Comparison of ENCODE assay signal across 10 cellular contexts in the genomic region with DNA sequence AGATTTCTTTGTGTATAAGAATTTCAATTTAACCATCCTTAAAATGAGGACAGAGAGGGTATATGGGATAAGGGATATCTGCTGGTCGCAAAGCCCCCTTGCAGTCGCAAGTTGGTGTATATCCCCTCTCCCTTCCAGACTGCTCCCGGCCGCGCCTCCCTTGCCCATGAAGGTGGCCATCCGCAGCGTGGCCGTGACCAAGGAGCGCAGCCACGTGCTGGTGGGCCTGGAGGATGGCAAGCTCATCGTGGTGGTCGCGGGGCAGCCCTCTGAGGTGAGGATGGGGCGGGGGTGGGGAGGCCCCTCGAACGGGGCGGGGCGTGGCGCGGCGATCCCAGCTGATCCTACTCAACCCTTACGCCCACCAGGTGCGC. TPM values are rescaled to one million over a fixed set of nuclear protein-coding genes. Genes with fewer than 3 reads are reported as not detected.
A peak's percentile ranks its signal among the peaks of the same experiment; 100 is the strongest.
DNase-seq lines count a peak whose midpoint lies in the region; ATAC-seq, FAIRE-seq and TF ChIP-seq lines count a peak whose summit lies in the region.
"Had no signal": no experiment of that assay in that cellular context is flagged by ENCODE, and none has a peak within 500 bp of the region (broad histone marks: within the 10 kb centered on the region; RNA-seq: fewer than 3 reads in every experiment).

No MANE protein-coding gene starts in this region.

- H3K4me1 ChIP-seq in esophagus (ENCODE audit: control insufficient read depth in 2 of 2, insufficient read depth in 2 of 2, low read length in 1 of 2) = peaks cover 0 to 11% of the 10 kb centered on the region in 2 donors
- H3K4me1 ChIP-seq in neural progenitor cell = peaks cover 3% of the 10 kb centered on the region

- H3K36me3 Mint-ChIP-seq in IgD-negative memory B cell (no peaks in the 10 kb centered on the region), neural progenitor cell (peaks cover 3% of the 10 kb centered on the region)

- no peak for TF ChIP-seq POLR2A in H54 (IDR thresholded peaks at IDR 0.05; ENCODE audit: low read depth, low read length)

- H3K36me3 ChIP-seq in esophagus (ENCODE audit: control insufficient read depth in 2 of 2, insufficient read depth in 2 of 2, low read length in 1 of 2) = peaks cover 0 to 55% of the 10 kb centered on the region in 2 donors
- no peaks in the 10 kb centered on the region for H3K36me3 ChIP-seq in neural progenitor cell

- TF ChIP-seq CTCF in AG04450 (IDR thresholded peaks at IDR 0.05; ENCODE audit: low read depth, low read length) (no peak), neural progenitor cell (IDR thresholded peaks at IDR 0.05) (no peak)

- H3K27ac ChIP-seq in AG04450 (ENCODE audit: low read depth, low read length) = no peak overlapping the region
- peak overlapping the region; percentile 2 to 34 for H3K27ac ChIP-seq in esophagus (ENCODE audit: low read depth in 2 of 2, low read length in 1 of 2)
- no peak overlapping the region for H3K27ac ChIP-seq in neural progenitor cell

- no peaks in the 10 kb centered on the region for H3K9me3 Mint-ChIP-seq in IgD-negative memory B cell
- H3K9me3 Mint-ChIP-seq in neural progenitor cell = no peaks in the 10 kb centered on the region

- no peak for ATAC-seq in GM19328 (IDR thresholded peaks at IDR 0.05; ENCODE audit: unreplicated experiment)

- H3K9me3 ChIP-seq in AG04450 (ENCODE audit: control insufficient read depth, insufficient read depth, low read length) (no peaks in the 10 kb centered on the region; the same call in 1 of the 2 replicates), esophagus (ENCODE audit: control insufficient read depth in 2 of 2, insufficient read depth in 1 of 2, low read depth in 1 of 2, low read length in 1 of 2) (no peaks in the 10 kb centered on the region), neural progenitor cell (ENCODE audit: low read depth) (no peaks in the 10 kb centered on the region)

- FAIRE-seq in H54 (lab: Jason Lieb, UNC) = no peak
- FAIRE-seq: small intestine had no signal

- peaks cover 11% of the 10 kb centered on the region for H3F3A ChIP-seq in neural progenitor cell (ENCODE audit: low read depth)

- CTCF ChIA-PET in AG04450 (lab: Charles Lee) = interaction anchor here (0.6 to 0.8 kb wide), 2 partner anchors 34 to 72 kb away, joined by 3 read pairs; no protein-coding TSS in a partner anchor

- peak overlapping the region; percentile 66 for H3K4me3 ChIP-seq in AG04450 (ENCODE audit: low read depth, low read length)
- peak overlapping the region; percentile 20 to 23 for H3K4me3 ChIP-seq in esophagus (ENCODE audit: low read depth in 1 of 2, low read length in 2 of 2)
- peak overlapping the region; percentile 50 for H3K4me3 ChIP-seq in neural progenitor cell

- H3K27me3 Mint-ChIP-seq in IgD-negative memory B cell = no peaks in the 10 kb centered on the region
- H3K27me3 Mint-ChIP-seq in neural progenitor cell (ENCODE audit: insufficient read depth, low read depth) = no peaks in the 10 kb centered on the region

- H3K27me3 ChIP-seq in AG04450 (ENCODE audit: control insufficient read depth, insufficient read depth, low read length) = no peaks in the 10 kb centered on the region
- no peaks in the 10 kb centered on the region for H3K27me3 ChIP-seq in esophagus (ENCODE audit: control insufficient read depth in 1 of 2, insufficient read depth in 2 of 2, low read length in 2 of 2)
- H3K27me3 ChIP-seq in neural progenitor cell = no peaks in the 10 kb centered on the region

- DNase-seq in AG04450 (ENCODE audit: low read depth, low spot score) = no peak
- DNase-seq in neural progenitor cell (ENCODE audit: low spot score) = no peak
- no peak for DNase-seq in NCI-H1436 treated with DMSO at 0.1 percent for 48 hours (lab: John Stamatoyannopoulos, UW)
- DNase-seq in AML-193 (lab: John Stamatoyannopoulos, UW) = no peak
- DNase-seq in H54 (ENCODE audit: insufficient read length, low spot score) = no peak
- DNase-seq: DMS79 had no signal

- H3K4me3 Mint-ChIP-seq in IgD-negative memory B cell (peak overlapping the region; percentile 49 to 84 (median 75)), neural progenitor cell (peak overlapping the region; percentile 64)

- H3K9ac ChIP-seq in neural progenitor cell = no peak overlapping the region

- H3K79me2 ChIP-seq in neural progenitor cell (ENCODE audit: low read depth) = no peaks in the 10 kb centered on the region

- peak overlapping the region in 2 of 3 donors; percentile 26 to 34 for H3K27ac Mint-ChIP-seq in IgD-negative memory B cell
- H3K27ac Mint-ChIP-seq in neural progenitor cell = no peak overlapping the region

- peak overlapping the region; percentile 72 for H3K4me2 ChIP-seq in neural progenitor cell

- POLR2A ChIA-PET in AG04450 (lab: Yijun Ruan, JAX) = interaction anchor here (0.6 to 1.2 kb wide), 8 partner anchors 13 to 295 kb away, joined by 3 to 6 read pairs (median 4); a partner anchor contains a TSS

- H4K20me1 ChIP-seq in neural progenitor cell (ENCODE audit: low read depth) = no peaks in the 10 kb centered on the region

- peak overlapping the region; percentile 59 for H2AFZ ChIP-seq in neural progenitor cell (replicated peaks)

- 33 to 41% methylated on average over 18 to 23 of the region's 23 CpGs for WGBS in esophagus, 2 donors

- H3K4me1 Mint-ChIP-seq in IgD-negative memory B cell = peaks cover 0 to 3% (median 0%) of the 10 kb centered on the region in 3 donors
- peaks cover 4% of the 10 kb centered on the region for H3K4me1 Mint-ChIP-seq in neural progenitor cell

RNA-seq across cellular contexts. Expression of a gene that starts 29.4 kb away (rescaled TPM):
- 2.1 and 2.9 TPM in 2 replicates for polyA plus RNA-seq in AG04450 (2011; rRNA removed)
- 4.0 and 4.3 TPM in 2 replicates for polyA minus RNA-seq in AG04450 (2011; rRNA and poly(A)+ RNA removed)
- 6.7 TPM for polyA plus RNA-seq in IgD-negative memory B cell
- 100 to 1,000 TPM; 173 to 211 TPM for polyA plus RNA-seq in esophagus
- total RNA-seq in neural progenitor cell (ENCODE audit: low replicate concordance) = 6.3 and 19.1 TPM in 2 replicates

RNA-seq across cellular contexts. Expression of a gene that starts 32.3 kb away (rescaled TPM):
- polyA plus RNA-seq in AG04450 (2011; rRNA removed) = 18.3 and 18.4 TPM in 2 replicates
- polyA minus RNA-seq in AG04450 (2011; rRNA and poly(A)+ RNA removed) = 24.9 and 30.7 TPM in 2 replicates
- 151 TPM for polyA plus RNA-seq in IgD-negative memory B cell
- polyA plus RNA-seq in esophagus = 10 to 100 TPM; 82.5 to 90.1 TPM
- total RNA-seq in neural progenitor cell (ENCODE audit: low replicate concordance) = 17.9 and 44.0 TPM in 2 replicates

Comparison
In these comparisons a context has a peak if more than half of its experiments do, and no peak if none do; other contexts are left out.
1. H3K27ac ChIP-seq: peak in esophagus (2 of 2); none in AG04450 (single experiment) and neural progenitor cell (single experiment).
2. RNA of a gene that starts 29.4 kb away (polyA plus RNA-seq): 173 to 211 TPM in esophagus; 6.7 TPM in IgD-negative memory B cell (single experiment) and 2.1 to 2.9 TPM in AG04450; every median in the first group is over 10 times any median in the second.
3. Peak in every context shown above with its lines, with median percentiles within 50 percentile points of each other: H3K4me3 ChIP-seq.